Comparison of ENCODE assay signal across 1 cellular context in the genomic region with DNA sequence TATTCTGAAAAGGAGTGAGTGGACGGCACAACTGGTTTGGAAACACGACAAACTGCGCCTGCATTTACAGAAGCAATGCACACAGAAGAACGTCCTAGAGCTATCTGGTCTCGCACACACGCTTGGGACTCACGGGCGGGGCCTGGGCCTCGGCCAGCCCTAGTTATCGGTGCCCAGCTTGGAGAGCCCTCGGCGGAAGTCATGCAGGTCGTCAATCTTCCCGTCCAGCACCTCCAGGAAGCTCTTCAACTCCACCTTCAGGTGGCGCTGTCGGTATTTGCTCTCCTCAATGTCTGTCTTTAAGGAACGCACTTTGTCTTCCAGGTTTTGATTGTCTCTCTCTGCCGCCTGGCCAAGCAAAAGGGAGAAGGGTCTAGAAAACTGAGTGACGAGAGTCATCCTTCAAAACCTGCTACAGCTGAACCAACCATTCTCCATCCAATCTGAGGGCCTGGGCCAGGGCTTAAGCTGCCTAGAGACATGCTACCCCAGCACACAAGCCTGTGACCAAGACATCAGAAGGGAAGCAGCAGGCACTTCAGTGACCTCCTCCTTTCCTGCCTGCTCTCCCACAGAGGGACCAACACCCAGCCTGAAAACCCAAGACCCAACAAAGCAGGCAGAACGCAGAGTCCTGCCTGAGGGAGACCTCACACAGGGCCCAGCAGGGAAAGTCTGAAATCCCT.
TF ChIP-seq lines count a peak whose summit lies in the region.

No MANE protein-coding gene starts in this region.

TF ChIP-seq in GM23338, 12 proteins besides CTCF, POLR2A, EP300 and RAD21 (continued from another document):
- TF ChIP-seq, protein P1, sequence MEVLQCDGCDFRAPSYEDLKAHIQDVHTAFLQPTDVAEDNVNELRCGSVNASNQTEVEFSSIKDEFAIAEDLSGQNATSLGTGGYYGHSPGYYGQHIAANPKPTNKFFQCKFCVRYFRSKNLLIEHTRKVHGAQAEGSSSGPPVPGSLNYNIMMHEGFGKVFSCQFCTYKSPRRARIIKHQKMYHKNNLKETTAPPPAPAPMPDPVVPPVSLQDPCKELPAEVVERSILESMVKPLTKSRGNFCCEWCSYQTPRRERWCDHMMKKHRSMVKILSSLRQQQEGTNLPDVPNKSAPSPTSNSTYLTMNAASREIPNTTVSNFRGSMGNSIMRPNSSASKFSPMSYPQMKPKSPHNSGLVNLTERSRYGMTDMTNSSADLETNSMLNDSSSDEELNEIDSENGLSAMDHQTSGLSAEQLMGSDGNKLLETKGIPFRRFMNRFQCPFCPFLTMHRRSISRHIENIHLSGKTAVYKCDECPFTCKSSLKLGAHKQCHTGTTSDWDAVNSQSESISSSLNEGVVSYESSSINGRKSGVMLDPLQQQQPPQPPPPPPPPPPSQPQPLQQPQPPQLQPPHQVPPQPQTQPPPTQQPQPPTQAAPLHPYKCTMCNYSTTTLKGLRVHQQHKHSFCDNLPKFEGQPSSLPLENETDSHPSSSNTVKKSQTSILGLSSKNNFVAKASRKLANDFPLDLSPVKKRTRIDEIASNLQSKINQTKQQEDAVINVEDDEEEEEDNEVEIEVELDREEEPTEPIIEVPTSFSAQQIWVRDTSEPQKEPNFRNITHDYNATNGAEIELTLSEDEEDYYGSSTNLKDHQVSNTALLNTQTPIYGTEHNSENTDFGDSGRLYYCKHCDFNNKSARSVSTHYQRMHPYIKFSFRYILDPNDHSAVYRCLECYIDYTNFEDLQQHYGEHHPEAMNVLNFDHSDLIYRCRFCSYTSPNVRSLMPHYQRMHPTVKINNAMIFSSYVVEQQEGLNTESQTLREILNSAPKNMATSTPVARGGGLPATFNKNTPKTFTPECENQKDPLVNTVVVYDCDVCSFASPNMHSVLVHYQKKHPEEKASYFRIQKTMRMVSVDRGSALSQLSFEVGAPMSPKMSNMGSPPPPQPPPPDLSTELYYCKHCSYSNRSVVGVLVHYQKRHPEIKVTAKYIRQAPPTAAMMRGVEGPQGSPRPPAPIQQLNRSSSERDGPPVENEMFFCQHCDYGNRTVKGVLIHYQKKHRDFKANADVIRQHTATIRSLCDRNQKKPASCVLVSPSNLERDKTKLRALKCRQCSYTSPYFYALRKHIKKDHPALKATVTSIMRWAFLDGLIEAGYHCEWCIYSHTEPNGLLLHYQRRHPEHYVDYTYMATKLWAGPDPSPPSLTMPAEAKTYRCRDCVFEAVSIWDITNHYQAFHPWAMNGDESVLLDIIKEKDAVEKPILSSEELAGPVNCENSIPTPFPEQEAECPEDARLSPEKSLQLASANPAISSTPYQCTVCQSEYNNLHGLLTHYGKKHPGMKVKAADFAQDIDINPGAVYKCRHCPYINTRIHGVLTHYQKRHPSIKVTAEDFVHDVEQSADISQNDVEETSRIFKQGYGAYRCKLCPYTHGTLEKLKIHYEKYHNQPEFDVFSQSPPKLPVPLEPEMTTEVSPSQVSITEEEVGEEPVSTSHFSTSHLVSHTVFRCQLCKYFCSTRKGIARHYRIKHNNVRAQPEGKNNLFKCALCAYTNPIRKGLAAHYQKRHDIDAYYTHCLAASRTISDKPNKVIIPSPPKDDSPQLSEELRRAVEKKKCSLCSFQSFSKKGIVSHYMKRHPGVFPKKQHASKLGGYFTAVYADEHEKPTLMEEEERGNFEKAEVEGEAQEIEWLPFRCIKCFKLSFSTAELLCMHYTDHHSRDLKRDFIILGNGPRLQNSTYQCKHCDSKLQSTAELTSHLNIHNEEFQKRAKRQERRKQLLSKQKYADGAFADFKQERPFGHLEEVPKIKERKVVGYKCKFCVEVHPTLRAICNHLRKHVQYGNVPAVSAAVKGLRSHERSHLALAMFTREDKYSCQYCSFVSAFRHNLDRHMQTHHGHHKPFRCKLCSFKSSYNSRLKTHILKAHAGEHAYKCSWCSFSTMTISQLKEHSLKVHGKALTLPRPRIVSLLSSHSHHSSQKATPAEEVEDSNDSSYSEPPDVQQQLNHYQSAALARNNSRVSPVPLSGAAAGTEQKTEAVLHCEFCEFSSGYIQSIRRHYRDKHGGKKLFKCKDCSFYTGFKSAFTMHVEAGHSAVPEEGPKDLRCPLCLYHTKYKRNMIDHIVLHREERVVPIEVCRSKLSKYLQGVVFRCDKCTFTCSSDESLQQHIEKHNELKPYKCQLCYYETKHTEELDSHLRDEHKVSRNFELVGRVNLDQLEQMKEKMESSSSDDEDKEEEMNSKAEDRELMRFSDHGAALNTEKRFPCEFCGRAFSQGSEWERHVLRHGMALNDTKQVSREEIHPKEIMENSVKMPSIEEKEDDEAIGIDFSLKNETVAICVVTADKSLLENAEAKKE (CRISPR knock-in tag; IDR thresholded peaks at IDR 0.05), result no peak
- no peak for TF ChIP-seq ZNF114 (CRISPR knock-in tag; IDR thresholded peaks at IDR 0.05)
- TF ChIP-seq, protein P2, sequence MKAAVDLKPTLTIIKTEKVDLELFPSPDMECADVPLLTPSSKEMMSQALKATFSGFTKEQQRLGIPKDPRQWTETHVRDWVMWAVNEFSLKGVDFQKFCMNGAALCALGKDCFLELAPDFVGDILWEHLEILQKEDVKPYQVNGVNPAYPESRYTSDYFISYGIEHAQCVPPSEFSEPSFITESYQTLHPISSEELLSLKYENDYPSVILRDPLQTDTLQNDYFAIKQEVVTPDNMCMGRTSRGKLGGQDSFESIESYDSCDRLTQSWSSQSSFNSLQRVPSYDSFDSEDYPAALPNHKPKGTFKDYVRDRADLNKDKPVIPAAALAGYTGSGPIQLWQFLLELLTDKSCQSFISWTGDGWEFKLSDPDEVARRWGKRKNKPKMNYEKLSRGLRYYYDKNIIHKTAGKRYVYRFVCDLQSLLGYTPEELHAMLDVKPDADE (IDR thresholded peaks at IDR 0.05), result no peak; the same call in 1 of the 2 replicates
- no peak for TF ChIP-seq CREB1 (CRISPR knock-in tag; IDR thresholded peaks at IDR 0.05; ENCODE audit: low read depth)
- no peak for TF ChIP-seq JUNB (IDR thresholded peaks at IDR 0.05; ENCODE audit: unreplicated experiment)
- no peak for TF ChIP-seq ZNF331 (CRISPR knock-in tag; IDR thresholded peaks at IDR 0.05; ENCODE audit: low read depth)
- TF ChIP-seq, protein P3, sequence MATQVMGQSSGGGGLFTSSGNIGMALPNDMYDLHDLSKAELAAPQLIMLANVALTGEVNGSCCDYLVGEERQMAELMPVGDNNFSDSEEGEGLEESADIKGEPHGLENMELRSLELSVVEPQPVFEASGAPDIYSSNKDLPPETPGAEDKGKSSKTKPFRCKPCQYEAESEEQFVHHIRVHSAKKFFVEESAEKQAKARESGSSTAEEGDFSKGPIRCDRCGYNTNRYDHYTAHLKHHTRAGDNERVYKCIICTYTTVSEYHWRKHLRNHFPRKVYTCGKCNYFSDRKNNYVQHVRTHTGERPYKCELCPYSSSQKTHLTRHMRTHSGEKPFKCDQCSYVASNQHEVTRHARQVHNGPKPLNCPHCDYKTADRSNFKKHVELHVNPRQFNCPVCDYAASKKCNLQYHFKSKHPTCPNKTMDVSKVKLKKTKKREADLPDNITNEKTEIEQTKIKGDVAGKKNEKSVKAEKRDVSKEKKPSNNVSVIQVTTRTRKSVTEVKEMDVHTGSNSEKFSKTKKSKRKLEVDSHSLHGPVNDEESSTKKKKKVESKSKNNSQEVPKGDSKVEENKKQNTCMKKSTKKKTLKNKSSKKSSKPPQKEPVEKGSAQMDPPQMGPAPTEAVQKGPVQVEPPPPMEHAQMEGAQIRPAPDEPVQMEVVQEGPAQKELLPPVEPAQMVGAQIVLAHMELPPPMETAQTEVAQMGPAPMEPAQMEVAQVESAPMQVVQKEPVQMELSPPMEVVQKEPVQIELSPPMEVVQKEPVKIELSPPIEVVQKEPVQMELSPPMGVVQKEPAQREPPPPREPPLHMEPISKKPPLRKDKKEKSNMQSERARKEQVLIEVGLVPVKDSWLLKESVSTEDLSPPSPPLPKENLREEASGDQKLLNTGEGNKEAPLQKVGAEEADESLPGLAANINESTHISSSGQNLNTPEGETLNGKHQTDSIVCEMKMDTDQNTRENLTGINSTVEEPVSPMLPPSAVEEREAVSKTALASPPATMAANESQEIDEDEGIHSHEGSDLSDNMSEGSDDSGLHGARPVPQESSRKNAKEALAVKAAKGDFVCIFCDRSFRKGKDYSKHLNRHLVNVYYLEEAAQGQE (IDR thresholded peaks at IDR 0.05; ENCODE audit: unreplicated experiment), result no peak
- TF ChIP-seq EZH2phosphoT487 (IDR thresholded peaks at IDR 0.05; ENCODE audit: unreplicated experiment), result no peak
TF ChIP-seq in GM23338: peak in this region for 0.
